In genomic region chr12:107093547-107094448, GRCh38 we compare ENCODE assay signal across 1 cellular context.
A peak's percentile ranks its signal among the peaks of the same experiment; 100 is the strongest.
TF ChIP-seq lines count a peak whose summit lies in the region.

TSS of gene CRY1 (minus strand) at chr12:107093549. CDS start at chr12:107092961, 588 bp downstream.

TF ChIP-seq in GM12878, 131 proteins besides CTCF, POLR2A, EP300 and RAD21 (continued from another document and continues in another):
- TF ChIP-seq, protein P1, sequence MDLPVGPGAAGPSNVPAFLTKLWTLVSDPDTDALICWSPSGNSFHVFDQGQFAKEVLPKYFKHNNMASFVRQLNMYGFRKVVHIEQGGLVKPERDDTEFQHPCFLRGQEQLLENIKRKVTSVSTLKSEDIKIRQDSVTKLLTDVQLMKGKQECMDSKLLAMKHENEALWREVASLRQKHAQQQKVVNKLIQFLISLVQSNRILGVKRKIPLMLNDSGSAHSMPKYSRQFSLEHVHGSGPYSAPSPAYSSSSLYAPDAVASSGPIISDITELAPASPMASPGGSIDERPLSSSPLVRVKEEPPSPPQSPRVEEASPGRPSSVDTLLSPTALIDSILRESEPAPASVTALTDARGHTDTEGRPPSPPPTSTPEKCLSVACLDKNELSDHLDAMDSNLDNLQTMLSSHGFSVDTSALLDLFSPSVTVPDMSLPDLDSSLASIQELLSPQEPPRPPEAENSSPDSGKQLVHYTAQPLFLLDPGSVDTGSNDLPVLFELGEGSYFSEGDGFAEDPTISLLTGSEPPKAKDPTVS (IDR thresholded peaks at IDR 0.05; ENCODE audit: low read depth, low read length), result no peak
- TF ChIP-seq YY1 (IDR thresholded peaks at IDR 0.05; ENCODE audit: low read depth, low read length), result no peak
- TF ChIP-seq BHLHE40 (IDR thresholded peaks at IDR 0.05; ENCODE audit: borderline replicate concordance in 1 of 2, low read depth in 2 of 2, low read length in 1 of 2), result peak; percentile 94 to 98
- TF ChIP-seq RAD51 (IDR thresholded peaks at IDR 0.05), result peak; percentile 76
- TF ChIP-seq FOXK2 (IDR thresholded peaks at IDR 0.05), result peak; percentile 70
- TF ChIP-seq, protein P2, sequence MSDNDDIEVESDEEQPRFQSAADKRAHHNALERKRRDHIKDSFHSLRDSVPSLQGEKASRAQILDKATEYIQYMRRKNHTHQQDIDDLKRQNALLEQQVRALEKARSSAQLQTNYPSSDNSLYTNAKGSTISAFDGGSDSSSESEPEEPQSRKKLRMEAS (IDR thresholded peaks at IDR 0.05; ENCODE audit: low read depth, low read length), result peak; percentile 53; the same call in 1 of the 2 replicates
- no peak for TF ChIP-seq SIX5 (IDR thresholded peaks at IDR 0.05; ENCODE audit: low read depth, low read length, severe bottlenecking)
- no peak for TF ChIP-seq ASH2L (IDR thresholded peaks at IDR 0.05; ENCODE audit: borderline replicate concordance, low read depth)
- TF ChIP-seq ETV6 (conservative IDR thresholded peaks at IDR 0.05 in 1 of 2, IDR thresholded peaks at IDR 0.05 in 1 of 2; ENCODE audit: borderline replicate concordance in 1 of 2, low read depth in 1 of 2), result no peak
- 0 out of 2 replicates have a peak, but pooled peaks have one; percentile 38 for TF ChIP-seq HDAC2 (IDR thresholded peaks at IDR 0.05)
- TF ChIP-seq, protein P3, sequence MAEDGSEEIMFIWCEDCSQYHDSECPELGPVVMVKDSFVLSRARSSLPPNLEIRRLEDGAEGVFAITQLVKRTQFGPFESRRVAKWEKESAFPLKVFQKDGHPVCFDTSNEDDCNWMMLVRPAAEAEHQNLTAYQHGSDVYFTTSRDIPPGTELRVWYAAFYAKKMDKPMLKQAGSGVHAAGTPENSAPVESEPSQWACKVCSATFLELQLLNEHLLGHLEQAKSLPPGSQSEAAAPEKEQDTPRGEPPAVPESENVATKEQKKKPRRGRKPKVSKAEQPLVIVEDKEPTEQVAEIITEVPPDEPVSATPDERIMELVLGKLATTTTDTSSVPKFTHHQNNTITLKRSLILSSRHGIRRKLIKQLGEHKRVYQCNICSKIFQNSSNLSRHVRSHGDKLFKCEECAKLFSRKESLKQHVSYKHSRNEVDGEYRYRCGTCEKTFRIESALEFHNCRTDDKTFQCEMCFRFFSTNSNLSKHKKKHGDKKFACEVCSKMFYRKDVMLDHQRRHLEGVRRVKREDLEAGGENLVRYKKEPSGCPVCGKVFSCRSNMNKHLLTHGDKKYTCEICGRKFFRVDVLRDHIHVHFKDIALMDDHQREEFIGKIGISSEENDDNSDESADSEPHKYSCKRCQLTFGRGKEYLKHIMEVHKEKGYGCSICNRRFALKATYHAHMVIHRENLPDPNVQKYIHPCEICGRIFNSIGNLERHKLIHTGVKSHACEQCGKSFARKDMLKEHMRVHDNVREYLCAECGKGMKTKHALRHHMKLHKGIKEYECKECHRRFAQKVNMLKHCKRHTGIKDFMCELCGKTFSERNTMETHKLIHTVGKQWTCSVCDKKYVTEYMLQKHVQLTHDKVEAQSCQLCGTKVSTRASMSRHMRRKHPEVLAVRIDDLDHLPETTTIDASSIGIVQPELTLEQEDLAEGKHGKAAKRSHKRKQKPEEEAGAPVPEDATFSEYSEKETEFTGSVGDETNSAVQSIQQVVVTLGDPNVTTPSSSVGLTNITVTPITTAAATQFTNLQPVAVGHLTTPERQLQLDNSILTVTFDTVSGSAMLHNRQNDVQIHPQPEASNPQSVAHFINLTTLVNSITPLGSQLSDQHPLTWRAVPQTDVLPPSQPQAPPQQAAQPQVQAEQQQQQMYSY (CRISPR knock-in tag; IDR thresholded peaks at IDR 0.05), result no peak
- TF ChIP-seq NFXL1 (IDR thresholded peaks at IDR 0.05; ENCODE audit: borderline replicate concordance), result no peak
- TF ChIP-seq BCL11A (IDR thresholded peaks at IDR 0.05; ENCODE audit: low read depth, low read length), result no peak
- no peak for TF ChIP-seq NR2C1 (IDR thresholded peaks at IDR 0.05)
- no peak for TF ChIP-seq JUND (IDR thresholded peaks at IDR 0.05; ENCODE audit: low read depth, low read length)
- TF ChIP-seq EZH2 (IDR thresholded peaks at IDR 0.05; ENCODE audit: borderline replicate concordance, control insufficient read depth, low read depth, low read length), result no peak
- TF ChIP-seq SREBF2 (IDR thresholded peaks at IDR 0.05; ENCODE audit: low read length), result no peak
- TF ChIP-seq, protein P4, sequence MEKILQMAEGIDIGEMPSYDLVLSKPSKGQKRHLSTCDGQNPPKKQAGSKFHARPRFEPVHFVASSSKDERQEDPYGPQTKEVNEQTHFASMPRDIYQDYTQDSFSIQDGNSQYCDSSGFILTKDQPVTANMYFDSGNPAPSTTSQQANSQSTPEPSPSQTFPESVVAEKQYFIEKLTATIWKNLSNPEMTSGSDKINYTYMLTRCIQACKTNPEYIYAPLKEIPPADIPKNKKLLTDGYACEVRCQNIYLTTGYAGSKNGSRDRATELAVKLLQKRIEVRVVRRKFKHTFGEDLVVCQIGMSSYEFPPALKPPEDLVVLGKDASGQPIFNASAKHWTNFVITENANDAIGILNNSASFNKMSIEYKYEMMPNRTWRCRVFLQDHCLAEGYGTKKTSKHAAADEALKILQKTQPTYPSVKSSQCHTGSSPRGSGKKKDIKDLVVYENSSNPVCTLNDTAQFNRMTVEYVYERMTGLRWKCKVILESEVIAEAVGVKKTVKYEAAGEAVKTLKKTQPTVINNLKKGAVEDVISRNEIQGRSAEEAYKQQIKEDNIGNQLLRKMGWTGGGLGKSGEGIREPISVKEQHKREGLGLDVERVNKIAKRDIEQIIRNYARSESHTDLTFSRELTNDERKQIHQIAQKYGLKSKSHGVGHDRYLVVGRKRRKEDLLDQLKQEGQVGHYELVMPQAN (conservative IDR thresholded peaks at IDR 0.05), result peak; percentile 63; the same call in 1 of the 2 replicates
- no peak for TF ChIP-seq ESRRA (IDR thresholded peaks at IDR 0.05; ENCODE audit: low read length)
- TF ChIP-seq POLR2AphosphoS5 (IDR thresholded peaks at IDR 0.05; ENCODE audit: low read length), result no peak
- no peak for TF ChIP-seq SMAD1 (IDR thresholded peaks at IDR 0.05; ENCODE audit: low read depth, partially characterized antibody)
- TF ChIP-seq MEF2B (IDR thresholded peaks at IDR 0.05; ENCODE audit: partially characterized antibody, poor library complexity, severe bottlenecking), result peak; percentile 84
- TF ChIP-seq USF2 (IDR thresholded peaks at IDR 0.05; ENCODE audit: borderline replicate concordance, low read depth, low read length), result peak; percentile 54
- TF ChIP-seq, protein P5, sequence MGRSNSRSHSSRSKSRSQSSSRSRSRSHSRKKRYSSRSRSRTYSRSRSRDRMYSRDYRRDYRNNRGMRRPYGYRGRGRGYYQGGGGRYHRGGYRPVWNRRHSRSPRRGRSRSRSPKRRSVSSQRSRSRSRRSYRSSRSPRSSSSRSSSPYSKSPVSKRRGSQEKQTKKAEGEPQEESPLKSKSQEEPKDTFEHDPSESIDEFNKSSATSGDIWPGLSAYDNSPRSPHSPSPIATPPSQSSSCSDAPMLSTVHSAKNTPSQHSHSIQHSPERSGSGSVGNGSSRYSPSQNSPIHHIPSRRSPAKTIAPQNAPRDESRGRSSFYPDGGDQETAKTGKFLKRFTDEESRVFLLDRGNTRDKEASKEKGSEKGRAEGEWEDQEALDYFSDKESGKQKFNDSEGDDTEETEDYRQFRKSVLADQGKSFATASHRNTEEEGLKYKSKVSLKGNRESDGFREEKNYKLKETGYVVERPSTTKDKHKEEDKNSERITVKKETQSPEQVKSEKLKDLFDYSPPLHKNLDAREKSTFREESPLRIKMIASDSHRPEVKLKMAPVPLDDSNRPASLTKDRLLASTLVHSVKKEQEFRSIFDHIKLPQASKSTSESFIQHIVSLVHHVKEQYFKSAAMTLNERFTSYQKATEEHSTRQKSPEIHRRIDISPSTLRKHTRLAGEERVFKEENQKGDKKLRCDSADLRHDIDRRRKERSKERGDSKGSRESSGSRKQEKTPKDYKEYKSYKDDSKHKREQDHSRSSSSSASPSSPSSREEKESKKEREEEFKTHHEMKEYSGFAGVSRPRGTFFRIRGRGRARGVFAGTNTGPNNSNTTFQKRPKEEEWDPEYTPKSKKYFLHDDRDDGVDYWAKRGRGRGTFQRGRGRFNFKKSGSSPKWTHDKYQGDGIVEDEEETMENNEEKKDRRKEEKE (IDR thresholded peaks at IDR 0.05), result no peak
- TF ChIP-seq CREM (IDR thresholded peaks at IDR 0.05; ENCODE audit: low read depth), result no peak
- 0 out of 2 replicates have a peak, but pooled peaks have one; percentile 1 for TF ChIP-seq NR2F1 (conservative IDR thresholded peaks at IDR 0.05)
- peak; percentile 26 for TF ChIP-seq KLF5 (IDR thresholded peaks at IDR 0.05; ENCODE audit: partially characterized antibody)
- no peak; the same call in 1 of the 2 replicates for TF ChIP-seq CHD2 (IDR thresholded peaks at IDR 0.05; ENCODE audit: borderline replicate concordance, low read depth, low read length)
- TF ChIP-seq HDGF (IDR thresholded peaks at IDR 0.05), result peak; percentile 28; the same call in 1 of the 2 replicates
- no peak for TF ChIP-seq RELB (IDR thresholded peaks at IDR 0.05; ENCODE audit: low read depth)
- peak; percentile 79 for TF ChIP-seq RUNX3 (IDR thresholded peaks at IDR 0.05; ENCODE audit: low read length)
- no peak for TF ChIP-seq FOS (IDR thresholded peaks at IDR 0.05; ENCODE audit: borderline replicate concordance, extremely low read depth, insufficient read length)
- TF ChIP-seq TCF12 (IDR thresholded peaks at IDR 0.05; ENCODE audit: low read depth, low read length), result no peak
- no peak for TF ChIP-seq RELA (IDR thresholded peaks at IDR 0.05; ENCODE audit: borderline replicate concordance, partially characterized antibody)
- TF ChIP-seq CBX3 (IDR thresholded peaks at IDR 0.05; ENCODE audit: borderline replicate concordance, low read depth), result no peak
- TF ChIP-seq RB1 (IDR thresholded peaks at IDR 0.05; ENCODE audit: borderline replicate concordance), result no peak
- TF ChIP-seq SRF (IDR thresholded peaks at IDR 0.05; ENCODE audit: low read depth in 2 of 2, low read length in 2 of 2), result no peak
- no peak for TF ChIP-seq CHD4 (IDR thresholded peaks at IDR 0.05)
- no peak for TF ChIP-seq CEBPB (IDR thresholded peaks at IDR 0.05; ENCODE audit: borderline replicate concordance in 1 of 2, low read depth in 2 of 2, low read length in 2 of 2)
- TF ChIP-seq, protein P6, sequence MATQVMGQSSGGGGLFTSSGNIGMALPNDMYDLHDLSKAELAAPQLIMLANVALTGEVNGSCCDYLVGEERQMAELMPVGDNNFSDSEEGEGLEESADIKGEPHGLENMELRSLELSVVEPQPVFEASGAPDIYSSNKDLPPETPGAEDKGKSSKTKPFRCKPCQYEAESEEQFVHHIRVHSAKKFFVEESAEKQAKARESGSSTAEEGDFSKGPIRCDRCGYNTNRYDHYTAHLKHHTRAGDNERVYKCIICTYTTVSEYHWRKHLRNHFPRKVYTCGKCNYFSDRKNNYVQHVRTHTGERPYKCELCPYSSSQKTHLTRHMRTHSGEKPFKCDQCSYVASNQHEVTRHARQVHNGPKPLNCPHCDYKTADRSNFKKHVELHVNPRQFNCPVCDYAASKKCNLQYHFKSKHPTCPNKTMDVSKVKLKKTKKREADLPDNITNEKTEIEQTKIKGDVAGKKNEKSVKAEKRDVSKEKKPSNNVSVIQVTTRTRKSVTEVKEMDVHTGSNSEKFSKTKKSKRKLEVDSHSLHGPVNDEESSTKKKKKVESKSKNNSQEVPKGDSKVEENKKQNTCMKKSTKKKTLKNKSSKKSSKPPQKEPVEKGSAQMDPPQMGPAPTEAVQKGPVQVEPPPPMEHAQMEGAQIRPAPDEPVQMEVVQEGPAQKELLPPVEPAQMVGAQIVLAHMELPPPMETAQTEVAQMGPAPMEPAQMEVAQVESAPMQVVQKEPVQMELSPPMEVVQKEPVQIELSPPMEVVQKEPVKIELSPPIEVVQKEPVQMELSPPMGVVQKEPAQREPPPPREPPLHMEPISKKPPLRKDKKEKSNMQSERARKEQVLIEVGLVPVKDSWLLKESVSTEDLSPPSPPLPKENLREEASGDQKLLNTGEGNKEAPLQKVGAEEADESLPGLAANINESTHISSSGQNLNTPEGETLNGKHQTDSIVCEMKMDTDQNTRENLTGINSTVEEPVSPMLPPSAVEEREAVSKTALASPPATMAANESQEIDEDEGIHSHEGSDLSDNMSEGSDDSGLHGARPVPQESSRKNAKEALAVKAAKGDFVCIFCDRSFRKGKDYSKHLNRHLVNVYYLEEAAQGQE (IDR thresholded peaks at IDR 0.05; ENCODE audit: low read depth, low read length), result no peak
- peak; percentile 7; the same call in 1 of the 2 replicates for TF ChIP-seq CREB1 (IDR thresholded peaks at IDR 0.05; ENCODE audit: low read depth)
- no peak for TF ChIP-seq ZNF24 (IDR thresholded peaks at IDR 0.05)
- no peak for TF ChIP-seq CHD1 (IDR thresholded peaks at IDR 0.05; ENCODE audit: low read depth, low read length)
- TF ChIP-seq WRNIP1 (IDR thresholded peaks at IDR 0.05; ENCODE audit: borderline replicate concordance, low read depth, low read length), result no peak
- TF ChIP-seq RFX5 (IDR thresholded peaks at IDR 0.05; ENCODE audit: low read depth, low read length), result 0 out of 2 replicates have a peak, but pooled peaks have one; percentile 5
- TF ChIP-seq ZZZ3 (IDR thresholded peaks at IDR 0.05; ENCODE audit: control insufficient read depth, insufficient read length, low read depth), result no peak
- no peak for TF ChIP-seq POLR2AphosphoS2 (IDR thresholded peaks at IDR 0.05; ENCODE audit: low read depth, low read length)
- TF ChIP-seq NRF1 (conservative IDR thresholded peaks at IDR 0.05; ENCODE audit: low read depth, low read length), result 0 out of 2 replicates have a peak, but pooled peaks have one; percentile 16
- TF ChIP-seq ATF2 (IDR thresholded peaks at IDR 0.05; ENCODE audit: low read length), result no peak
